15 cellular contexts compared by ENCODE assay signal in genomic region chr19:11437955-11438354, GRCh38. TPM values are rescaled to one million over a fixed set of nuclear protein-coding genes. Genes with fewer than 3 reads are reported as not detected.
DNase-seq lines count a peak whose midpoint lies in the region; ATAC-seq and TF ChIP-seq lines count a peak whose summit lies in the region.
"Had no signal": no experiment of that assay in that cellular context is flagged by ENCODE, and none has a peak within 500 bp of the region (broad histone marks: within the 10 kb centered on the region; RNA-seq: fewer than 3 reads in every experiment).

No MANE protein-coding gene starts in this region.

- no peaks in the 10 kb centered on the region for H3K9me3 Mint-ChIP-seq in activated CD4-positive, alpha-beta T cell treated with anti-CD3 and anti-CD28 coated beads, Interleukin-2, amount 10 ng/mL, durations not matched to agents 24 days and 14 days
- H3K9me3 Mint-ChIP-seq in activated T-helper 2 cell treated with anti-CD3 and anti-CD28 coated beads, Interferon-gamma antibody, Interleukin-2, Interleukin-4, amounts not matched to agents 10 μg/mL and 5 μg/mL and 100 μg/mL, durations not matched to agents 14 hours and 24 hours and 36 hours = no peaks in the 10 kb centered on the region
- no peaks in the 10 kb centered on the region for H3K9me3 Mint-ChIP-seq in naive thymus-derived CD8-positive, alpha-beta T cell

- intact Hi-C loops in activated CD4-positive, alpha-beta T cell treated with anti-CD3 and anti-CD28 coated beads, Interleukin-2, amount 10 ng/mL, durations not matched to agents 24 days and 14 days (cut with micrococcal nuclease) = no loop called here
- intact Hi-C loops in activated T-helper 2 cell treated with anti-CD3 and anti-CD28 coated beads, Interferon-gamma antibody, Interleukin-2, Interleukin-4, amounts not matched to agents 10 μg/mL and 5 μg/mL and 100 μg/mL, durations not matched to agents 14 hours and 24 hours and 36 hours (cut with micrococcal nuclease) = no loop called here

- H3K27me3 Mint-ChIP-seq in activated CD4-positive, alpha-beta T cell treated with anti-CD3 and anti-CD28 coated beads, Interleukin-2, amount 10 ng/mL, durations not matched to agents 24 days and 14 days = no peaks in the 10 kb centered on the region
- H3K27me3 Mint-ChIP-seq in activated T-helper 2 cell treated with anti-CD3 and anti-CD28 coated beads, Interferon-gamma antibody, Interleukin-2, Interleukin-4, amounts not matched to agents 10 μg/mL and 5 μg/mL and 100 μg/mL, durations not matched to agents 14 hours and 24 hours and 36 hours (ENCODE audit: low read depth) = no peaks in the 10 kb centered on the region
- peaks cover 0 to 3% (median 0%) of the 10 kb centered on the region in 5 donors for H3K27me3 Mint-ChIP-seq in naive thymus-derived CD8-positive, alpha-beta T cell

- peaks cover 27% of the 10 kb centered on the region for H3K4me1 Mint-ChIP-seq in activated CD4-positive, alpha-beta T cell treated with anti-CD3 and anti-CD28 coated beads, Interleukin-2, amount 10 ng/mL, durations not matched to agents 24 days and 14 days
- peaks cover 7% of the 10 kb centered on the region for H3K4me1 Mint-ChIP-seq in activated T-helper 2 cell treated with anti-CD3 and anti-CD28 coated beads, Interferon-gamma antibody, Interleukin-2, Interleukin-4, amounts not matched to agents 10 μg/mL and 5 μg/mL and 100 μg/mL, durations not matched to agents 14 hours and 24 hours and 36 hours (ENCODE audit: low read depth)
- H3K4me1 Mint-ChIP-seq in naive thymus-derived CD8-positive, alpha-beta T cell = peaks cover 20 to 45% (median 37%) of the 10 kb centered on the region in 4 donors

- H3K36me3 Mint-ChIP-seq in activated CD4-positive, alpha-beta T cell treated with anti-CD3 and anti-CD28 coated beads, Interleukin-2, amount 10 ng/mL, durations not matched to agents 24 days and 14 days (ENCODE audit: low read depth) = peaks cover 46% of the 10 kb centered on the region
- H3K36me3 Mint-ChIP-seq in activated T-helper 2 cell treated with anti-CD3 and anti-CD28 coated beads, Interferon-gamma antibody, Interleukin-2, Interleukin-4, amounts not matched to agents 10 μg/mL and 5 μg/mL and 100 μg/mL, durations not matched to agents 14 hours and 24 hours and 36 hours (ENCODE audit: low read depth) = peaks cover 55% of the 10 kb centered on the region
- H3K36me3 Mint-ChIP-seq in naive thymus-derived CD8-positive, alpha-beta T cell = peaks cover 0 to 60% (median 15%) of the 10 kb centered on the region in 3 donors

- no peak for DNase-seq in activated CD4-positive, alpha-beta T cell treated with anti-CD3 and anti-CD28 coated beads, Interleukin-2, amount 10 ng/mL, durations not matched to agents 24 days and 14 days
- DNase-seq in activated CD4-positive, alpha-beta T cell treated with anti-CD3 and anti-CD28 coated beads, Interleukin-2, amount 50 U/mL, for 48 hours = no peak
- DNase-seq in GM13976 (ENCODE audit: low spot score) = peak; percentile 43
- no peak for DNase-seq in activated T-helper 2 cell treated with anti-CD3 and anti-CD28 coated beads, Interferon-gamma antibody, Interleukin-2, Interleukin-4, amounts not matched to agents 10 μg/mL and 5 μg/mL and 100 μg/mL, durations not matched to agents 14 hours and 24 hours and 36 hours (ENCODE audit: low spot score)
- no peak for DNase-seq in naive thymus-derived CD8-positive, alpha-beta T cell
- no peak for DNase-seq in amniotic stem cell (lab: John Stamatoyannopoulos, UW)
- DNase-seq: body of pancreas, left cardiac atrium, NCI-H1694, NCI-H446 treated with DMSO at 0.1 percent for 48 hours had no signal

- H3K4me3 Mint-ChIP-seq in activated CD4-positive, alpha-beta T cell treated with anti-CD3 and anti-CD28 coated beads, Interleukin-2, amount 10 ng/mL, durations not matched to agents 24 days and 14 days = peak overlapping the region; percentile 58
- H3K4me3 Mint-ChIP-seq in activated T-helper 2 cell treated with anti-CD3 and anti-CD28 coated beads, Interferon-gamma antibody, Interleukin-2, Interleukin-4, amounts not matched to agents 10 μg/mL and 5 μg/mL and 100 μg/mL, durations not matched to agents 14 hours and 24 hours and 36 hours (ENCODE audit: low read depth) = peak overlapping the region; percentile 71
- H3K4me3 Mint-ChIP-seq in naive thymus-derived CD8-positive, alpha-beta T cell = peak overlapping the region in 7 of 10 donors; percentile 20 to 99 (median 63)

- peak overlapping the region; percentile 15 for H3K27ac Mint-ChIP-seq in activated CD4-positive, alpha-beta T cell treated with anti-CD3 and anti-CD28 coated beads, Interleukin-2, amount 10 ng/mL, durations not matched to agents 24 days and 14 days
- no peak overlapping the region for H3K27ac Mint-ChIP-seq in activated T-helper 2 cell treated with anti-CD3 and anti-CD28 coated beads, Interferon-gamma antibody, Interleukin-2, Interleukin-4, amounts not matched to agents 10 μg/mL and 5 μg/mL and 100 μg/mL, durations not matched to agents 14 hours and 24 hours and 36 hours
- H3K27ac Mint-ChIP-seq in naive thymus-derived CD8-positive, alpha-beta T cell = peak overlapping the region in 2 of 10 donors; percentile 45 to 77

- TF ChIP-seq CTCF in GM13976 (IDR thresholded peaks at IDR 0.05; ENCODE audit: borderline replicate concordance, control extremely low read depth, extremely low read depth, insufficient read depth, missing control alignments) = no peak

- in situ Hi-C loops in GM13976 (cut with MboI; ENCODE audit: low sequenced_read_pairs, unreplicated experiment) = no loop called here

- ATAC-seq in naive thymus-derived CD8-positive, alpha-beta T cell = no peak
- ATAC-seq in GM19467 (IDR thresholded peaks at IDR 0.05; ENCODE audit: unreplicated experiment) (no peak), GM21360 (IDR thresholded peaks at IDR 0.05; ENCODE audit: unreplicated experiment) (no peak)
- ATAC-seq: body of pancreas, left cardiac atrium had no signal

- POLR2A ChIA-PET in naive thymus-derived CD8-positive, alpha-beta T cell (lab: Charles Lee) = no interaction called here

RNA-seq across cellular contexts. Expression of gene PRKCSH, which starts 2.5 kb away (rescaled TPM):
- total RNA-seq in activated CD4-positive, alpha-beta T cell treated with anti-CD3 and anti-CD28 coated beads, Interleukin-2, amount 10 ng/mL, durations not matched to agents 24 days and 14 days = 288 TPM in 2 replicates
- total RNA-seq in activated T-helper 2 cell treated with anti-CD3 and anti-CD28 coated beads, Interferon-gamma antibody, Interleukin-2, Interleukin-4, amounts not matched to agents 10 μg/mL and 5 μg/mL and 100 μg/mL, durations not matched to agents 14 hours and 24 hours and 36 hours = 282 and 298 TPM in 2 replicates
- 100 to 1,000 TPM; 252 to 262 TPM for total RNA-seq in naive thymus-derived CD8-positive, alpha-beta T cell
- polyA plus RNA-seq in naive thymus-derived CD8-positive, alpha-beta T cell = 10 to 100 TPM; 23.5 to 58.7 (median 28.0) TPM

RNA-seq across cellular contexts. Expression of gene ODAD3, which starts 3.0 kb away (rescaled TPM):
- 0.12 and 0.24 TPM in 2 replicates for total RNA-seq in activated CD4-positive, alpha-beta T cell treated with anti-CD3 and anti-CD28 coated beads, Interleukin-2, amount 10 ng/mL, durations not matched to agents 24 days and 14 days
- 0.37 TPM in 1 of 2 replicates, not detected in the other for total RNA-seq in activated T-helper 2 cell treated with anti-CD3 and anti-CD28 coated beads, Interferon-gamma antibody, Interleukin-2, Interleukin-4, amounts not matched to agents 10 μg/mL and 5 μg/mL and 100 μg/mL, durations not matched to agents 14 hours and 24 hours and 36 hours
- total RNA-seq in naive thymus-derived CD8-positive, alpha-beta T cell = not detected
- polyA plus RNA-seq in naive thymus-derived CD8-positive, alpha-beta T cell = not detected

RNA-seq across cellular contexts. Expression of gene RGL3, which starts 18.8 kb away (rescaled TPM):
- not detected in 2 replicates for total RNA-seq in activated CD4-positive, alpha-beta T cell treated with anti-CD3 and anti-CD28 coated beads, Interleukin-2, amount 10 ng/mL, durations not matched to agents 24 days and 14 days
- total RNA-seq in activated T-helper 2 cell treated with anti-CD3 and anti-CD28 coated beads, Interferon-gamma antibody, Interleukin-2, Interleukin-4, amounts not matched to agents 10 μg/mL and 5 μg/mL and 100 μg/mL, durations not matched to agents 14 hours and 24 hours and 36 hours = not detected in 2 replicates
- total RNA-seq in naive thymus-derived CD8-positive, alpha-beta T cell = not detected
- not detected for polyA plus RNA-seq in naive thymus-derived CD8-positive, alpha-beta T cell

RNA-seq across cellular contexts. Expression of gene ELAVL3, which starts 42.9 kb away (rescaled TPM):
- 0.71 TPM in 1 of 2 replicates, not detected in the other for total RNA-seq in activated CD4-positive, alpha-beta T cell treated with anti-CD3 and anti-CD28 coated beads, Interleukin-2, amount 10 ng/mL, durations not matched to agents 24 days and 14 days
- total RNA-seq in activated T-helper 2 cell treated with anti-CD3 and anti-CD28 coated beads, Interferon-gamma antibody, Interleukin-2, Interleukin-4, amounts not matched to agents 10 μg/mL and 5 μg/mL and 100 μg/mL, durations not matched to agents 14 hours and 24 hours and 36 hours = 0.84 TPM in 1 of 2 replicates, not detected in the other
- total RNA-seq in naive thymus-derived CD8-positive, alpha-beta T cell = not detected
- not detected for polyA plus RNA-seq in naive thymus-derived CD8-positive, alpha-beta T cell
- total RNA-seq: body of pancreas, pulmonary artery endothelial cell, suprapubic skin had no signal
- polyA plus RNA-seq: fibroblast of lung had no signal

RNA-seq across cellular contexts. Expression of gene EPOR, which starts 53.8 kb away (rescaled TPM):
- total RNA-seq in activated CD4-positive, alpha-beta T cell treated with anti-CD3 and anti-CD28 coated beads, Interleukin-2, amount 10 ng/mL, durations not matched to agents 24 days and 14 days = 7.2 and 7.7 TPM in 2 replicates
- 10.3 TPM in 2 replicates for total RNA-seq in activated T-helper 2 cell treated with anti-CD3 and anti-CD28 coated beads, Interferon-gamma antibody, Interleukin-2, Interleukin-4, amounts not matched to agents 10 μg/mL and 5 μg/mL and 100 μg/mL, durations not matched to agents 14 hours and 24 hours and 36 hours
- total RNA-seq in naive thymus-derived CD8-positive, alpha-beta T cell = 1 to 10 TPM; 5.1 to 6.2 TPM
- polyA plus RNA-seq in naive thymus-derived CD8-positive, alpha-beta T cell = 1 to 10 TPM; 5.1 to 6.9 (median 5.9) TPM
